Comparison of ENCODE assay signal across 8 cellular contexts in the genomic region with DNA sequence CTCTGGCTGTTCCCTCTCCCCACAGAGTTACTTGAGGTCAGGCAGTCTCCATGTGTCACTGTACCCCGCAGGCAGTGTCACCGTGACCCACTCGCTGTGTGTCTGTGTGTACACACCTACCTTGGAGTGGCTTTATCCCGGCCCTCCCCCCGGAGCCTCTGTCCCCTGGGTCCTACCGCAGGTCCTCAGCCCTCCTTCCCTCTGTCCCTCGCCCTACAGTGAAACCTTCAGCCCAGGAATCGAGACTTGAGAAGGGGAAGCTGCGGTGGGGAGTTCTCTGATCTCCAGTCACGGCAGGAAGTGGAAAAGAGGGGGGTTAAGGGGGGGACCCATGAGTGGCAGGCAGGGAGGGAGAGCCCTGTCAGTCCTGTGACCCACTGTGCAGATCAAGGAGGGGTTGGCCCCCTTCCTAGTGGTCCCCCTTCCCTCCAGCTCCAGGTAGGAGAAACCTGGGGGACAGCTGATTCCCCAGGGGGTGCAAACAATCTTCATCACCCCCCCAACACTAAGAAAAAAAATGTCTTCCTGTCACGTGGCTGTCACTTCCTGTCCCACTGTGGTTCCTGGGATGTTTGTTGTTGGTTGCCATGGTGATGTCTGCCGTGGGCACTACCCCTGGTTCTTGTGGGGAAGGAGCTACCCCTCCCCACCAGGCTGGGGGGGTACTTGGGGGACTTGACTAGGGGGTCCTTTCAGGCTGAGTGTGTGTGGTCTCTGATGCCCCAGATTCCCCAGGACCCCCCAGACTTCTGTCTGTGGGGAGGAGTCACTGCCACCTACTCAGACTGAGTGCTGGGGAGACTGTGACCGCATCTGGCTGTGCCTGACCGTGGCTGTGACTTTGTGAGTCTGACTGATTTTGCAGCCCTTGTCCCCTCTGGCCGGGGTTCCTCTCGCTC. TPM values are rescaled to one million over a fixed set of nuclear protein-coding genes. Genes with fewer than 3 reads are reported as not detected.
DNase-seq lines count a peak whose midpoint lies in the region; TF ChIP-seq lines count a peak whose summit lies in the region.

No MANE protein-coding gene starts in this region.

- CTCF ChIA-PET in GM10248 (lab: Yijun Ruan, JAX) = interaction anchor here (0.8 to 15.6 kb wide), 9 partner anchors 10 to 241 kb away, joined by 3 to 163 read pairs (median 3); partner anchors contain the start of gene RARA

- H3K9ac ChIP-seq in NT2/D1 (ENCODE audit: insufficient read length, low read depth) = peak overlapping the region; percentile 26

- H3K4me3 ChIP-seq in NT2/D1 (ENCODE audit: insufficient read length, low read depth) = no peak overlapping the region

- H3K27me3 Mint-ChIP-seq in HFFc6 (ENCODE audit: insufficient read depth) (peaks cover 1% of the 10 kb centered on the region; the same call in 1 of the 2 replicates), nephron progenitor cell (ENCODE audit: low read depth, poor library complexity) (peaks cover 16% of the 10 kb centered on the region)
- H3K27me3 Mint-ChIP-seq in stimulated activated naive CD8-positive, alpha-beta T cell treated with anti-CD3 and anti-CD28 coated beads, Interleukin-15, Interleukin-2, amounts not matched to agents 100 ng/mL and 50 ng/mL, for 24 hours = peaks cover 3% of the 10 kb centered on the region

- POLR2A ChIA-PET in GM10248 (lab: Yijun Ruan, JAX) = interaction anchor here (0.5 to 1.2 kb wide), 5 partner anchors 16 to 543 kb away, joined by 3 to 11 read pairs (median 6); partner anchors contain the start of gene TOP2A

- H3K27ac Mint-ChIP-seq in HFFc6 = peak overlapping the region; percentile 100
- peak overlapping the region; percentile 95 for H3K27ac Mint-ChIP-seq in nephron progenitor cell
- H3K27ac Mint-ChIP-seq in stimulated activated naive CD8-positive, alpha-beta T cell treated with anti-CD3 and anti-CD28 coated beads, Interleukin-15, Interleukin-2, amounts not matched to agents 100 ng/mL and 50 ng/mL, for 24 hours = peak overlapping the region; percentile 100

- no peaks in the 10 kb centered on the region for H3K9me3 ChIP-seq in NT2/D1 (ENCODE audit: insufficient read depth, low read length)

- H3K36me3 ChIP-seq in NT2/D1 (ENCODE audit: insufficient read depth, insufficient read length, low read length) = peaks cover 3% of the 10 kb centered on the region

- peaks cover 83% of the 10 kb centered on the region for H3K4me1 Mint-ChIP-seq in HFFc6 (ENCODE audit: low read depth)
- H3K4me1 Mint-ChIP-seq in nephron progenitor cell = peaks cover 92% of the 10 kb centered on the region
- peaks cover 93% of the 10 kb centered on the region for H3K4me1 Mint-ChIP-seq in stimulated activated naive CD8-positive, alpha-beta T cell treated with anti-CD3 and anti-CD28 coated beads, Interleukin-15, Interleukin-2, amounts not matched to agents 100 ng/mL and 50 ng/mL, for 24 hours (ENCODE audit: low read depth)

- peaks cover 31% of the 10 kb centered on the region for H3K4me1 ChIP-seq in NT2/D1 (ENCODE audit: insufficient read depth, insufficient read length)

- H3K9me3 Mint-ChIP-seq in HFFc6 (no peaks in the 10 kb centered on the region), nephron progenitor cell (no peaks in the 10 kb centered on the region)
- H3K9me3 Mint-ChIP-seq in stimulated activated naive CD8-positive, alpha-beta T cell treated with anti-CD3 and anti-CD28 coated beads, Interleukin-15, Interleukin-2, amounts not matched to agents 100 ng/mL and 50 ng/mL, for 24 hours = no peaks in the 10 kb centered on the region

- H3K4me3 Mint-ChIP-seq in HFFc6 (peak overlapping the region; percentile 98), nephron progenitor cell (peak overlapping the region; percentile 8)
- peak overlapping the region; percentile 87 for H3K4me3 Mint-ChIP-seq in stimulated activated naive CD8-positive, alpha-beta T cell treated with anti-CD3 and anti-CD28 coated beads, Interleukin-15, Interleukin-2, amounts not matched to agents 100 ng/mL and 50 ng/mL, for 24 hours

- peak; percentile 88 for DNase-seq in GM10248 (ENCODE audit: extremely low spot score)
- DNase-seq in HFFc6 = peak; percentile 87
- no peak for DNase-seq in NT2/D1 (ENCODE audit: low read depth, low spot score)
- peak; percentile 90 for DNase-seq in activated CD8-positive, alpha-beta memory T cell treated with anti-CD3 and anti-CD28 coated beads, Interleukin-2, amount 50 U/mL, for 48 hours
- peak; percentile 81 to 85 for DNase-seq in erythroblast (lab: John Stamatoyannopoulos, UW)
- peak; percentile 57 for DNase-seq in nephron progenitor cell
- DNase-seq in 8988T = no peak

- peaks cover 9% of the 10 kb centered on the region for H3K27me3 ChIP-seq in NT2/D1 (ENCODE audit: insufficient read depth, insufficient read length)

- peak; percentile 75 for TF ChIP-seq POLR2A in erythroblast (IDR thresholded peaks at IDR 0.05; ENCODE audit: low read length)

- TF ChIP-seq CTCF in GM10248 (IDR thresholded peaks at IDR 0.05; ENCODE audit: control extremely low read depth, extremely low read depth, low read depth, missing control alignments) (no peak), HFFc6 (IDR thresholded peaks at IDR 0.05) (no peak), nephron progenitor cell (IDR thresholded peaks at IDR 0.05) (no peak)

- H3K36me3 Mint-ChIP-seq in HFFc6 (ENCODE audit: low read depth) (0 out of 2 replicates have a peak, but pooled peaks cover 8% of the 10 kb centered on the region), nephron progenitor cell (ENCODE audit: low read depth) (no peaks in the 10 kb centered on the region)
- H3K36me3 Mint-ChIP-seq in stimulated activated naive CD8-positive, alpha-beta T cell treated with anti-CD3 and anti-CD28 coated beads, Interleukin-15, Interleukin-2, amounts not matched to agents 100 ng/mL and 50 ng/mL, for 24 hours (ENCODE audit: low read depth) = peaks cover 6% of the 10 kb centered on the region

RNA-seq across cellular contexts. Expression of gene RARA, which starts 13.7 kb away (rescaled TPM):
- 10 to 100 TPM; 27.1 to 32.2 (median 28.8) TPM for total RNA-seq in HFFc6 (2021; fragmentation: NEBNext Ultra II Directional; extraction: Animal tissue kit (Norgen Biotek cat#: 25700))

RNA-seq across cellular contexts. Expression of gene CDC6, which starts 35.0 kb away (rescaled TPM):
- total RNA-seq in HFFc6 (2021; fragmentation: NEBNext Ultra II Directional; extraction: Animal tissue kit (Norgen Biotek cat#: 25700)) = 10 to 100 TPM; 16.9 to 36.0 (median 31.5) TPM

RNA-seq across cellular contexts. Expression of gene GJD3, which starts 41.9 kb away (rescaled TPM):
- total RNA-seq in HFFc6 (2021; fragmentation: NEBNext Ultra II Directional; extraction: Animal tissue kit (Norgen Biotek cat#: 25700)) = 1 to 10 TPM in 2 of 6 experiments, under 1 TPM in 4; 0.36 to 1.4 (median 0.81) TPM

Comparison
In these comparisons a context has a peak if more than half of its experiments do, and no peak if none do; other contexts are left out.
1. DNase-seq: peak in GM10248 (single experiment), HFFc6 (single experiment), activated CD8-positive, alpha-beta memory T cell treated with anti-CD3 and anti-CD28 coated beads, Interleukin-2, amount 50 U/mL, for 48 hours (single experiment), erythroblast (2 of 2) and nephron progenitor cell (single experiment); none in NT2/D1 (single experiment) and 8988T (single experiment).
2. H3K4me3 Mint-ChIP-seq: peak in every context shown above with its lines; median percentile 98 in HFFc6; 87 in stimulated activated naive CD8-positive, alpha-beta T cell treated with anti-CD3 and anti-CD28 coated beads, Interleukin-15, Interleukin-2, amounts not matched to agents 100 ng/mL and 50 ng/mL, for 24 hours; 8 in nephron progenitor cell.
3. Peak in every context shown above with its lines, with median percentiles within 50 percentile points of each other: H3K27ac Mint-ChIP-seq.